In genomic region chr6:19410477-19410876, GRCh38 we compare ENCODE assay signal across 14 cellular contexts.
DNase-seq lines count a peak whose midpoint lies in the region; ATAC-seq, FAIRE-seq and TF ChIP-seq lines count a peak whose summit lies in the region.
"Had no signal": no experiment of that assay in that cellular context is flagged by ENCODE, and none has a peak within 500 bp of the region (broad histone marks: within the 10 kb centered on the region; RNA-seq: fewer than 3 reads in every experiment).

No MANE protein-coding gene starts in this region.

- no peaks in the 10 kb centered on the region for H3K27me3 Mint-ChIP-seq in astrocyte (ENCODE audit: low read depth, unreplicated experiment)
- H3K27me3 Mint-ChIP-seq in activated CD8-positive, alpha-beta T cell treated with anti-CD3 and anti-CD28 coated beads for 36 hours, result no peaks in the 10 kb centered on the region

- H3K4me3 ChIP-seq in astrocyte (ENCODE audit: insufficient read depth, low read depth, low read length), result no peak overlapping the region
- H3K4me3 ChIP-seq in hepatocyte, result no peak overlapping the region
- H3K4me3 ChIP-seq in upper lobe of right lung, result no peak overlapping the region
- H3K4me3 ChIP-seq: upper lobe of left lung had no signal

- H3K27me3 ChIP-seq in astrocyte (ENCODE audit: insufficient read depth, low read length), result no peaks in the 10 kb centered on the region
- no peaks in the 10 kb centered on the region for H3K27me3 ChIP-seq in hepatocyte
- H3K27me3 ChIP-seq in upper lobe of right lung, result no peaks in the 10 kb centered on the region
- H3K27me3 ChIP-seq: upper lobe of left lung had no signal

- H2AFZ ChIP-seq in astrocyte (ENCODE audit: low read depth, low read length), result no peak overlapping the region
- no peak overlapping the region for H2AFZ ChIP-seq in hepatocyte

- H3K27ac ChIP-seq in astrocyte (ENCODE audit: low read depth, low read length) (no peak overlapping the region), hepatocyte (no peak overlapping the region), upper lobe of right lung (no peak overlapping the region)
- H3K27ac ChIP-seq: upper lobe of left lung had no signal

- POLR2A ChIA-PET in activated CD8-positive, alpha-beta T cell treated with anti-CD3 and anti-CD28 coated beads for 36 hours (lab: Charles Lee), result no interaction called here

- DNase-seq in NCI-H2196 (lab: John Stamatoyannopoulos, UW; ENCODE audit: unreplicated experiment) (peak; percentile 11), NCI-H2196 treated with DMSO at 0.1 percent for 48 hours (lab: John Stamatoyannopoulos, UW; ENCODE audit: unreplicated experiment) (no peak), astrocyte (ENCODE audit: low read depth) (peak; percentile 88), hepatocyte (ENCODE audit: low spot score) (peak; percentile 55), upper lobe of right lung (no peak), activated T-cell treated with anti-CD3 and anti-CD28 coated beads for 4 hours (no peak), NCI-H2081 (lab: John Stamatoyannopoulos, UW) (no peak)
- DNase-seq in activated CD8-positive, alpha-beta T cell treated with anti-CD3 and anti-CD28 coated beads for 36 hours, result no peak
- DNase-seq: DMS153; effector CD4-positive, alpha-beta T cell; hippocampal formation; NCI-H510A treated with DMSO at 0.1 percent for 48 hours had no signal

- H3K9ac ChIP-seq in astrocyte (ENCODE audit: low read length), result no peak overlapping the region

- H3K79me2 ChIP-seq in astrocyte (ENCODE audit: insufficient read depth, low read length) (no peaks in the 10 kb centered on the region), hepatocyte (no peaks in the 10 kb centered on the region)

- peaks cover 8% of the 10 kb centered on the region for H3K9me3 Mint-ChIP-seq in astrocyte (ENCODE audit: unreplicated experiment)
- peaks cover 1% of the 10 kb centered on the region for H3K9me3 Mint-ChIP-seq in activated CD8-positive, alpha-beta T cell treated with anti-CD3 and anti-CD28 coated beads for 36 hours

- TF ChIP-seq CTCF in astrocyte (IDR thresholded peaks at IDR 0.05; ENCODE audit: insufficient read depth, low read depth, low read length) (no peak), hepatocyte (IDR thresholded peaks at IDR 0.05; ENCODE audit: poor library complexity) (no peak), upper lobe of right lung (IDR thresholded peaks at IDR 0.05) (no peak)
- TF ChIP-seq CTCF in activated CD8-positive, alpha-beta T cell treated with anti-CD3 and anti-CD28 coated beads for 36 hours (IDR thresholded peaks at IDR 0.05), result no peak

- H3K36me3 ChIP-seq in astrocyte (ENCODE audit: insufficient read depth, low read length), result no peaks in the 10 kb centered on the region
- H3K36me3 ChIP-seq in hepatocyte (replicated peaks; ENCODE audit: insufficient read depth, low read depth), result no peaks in the 10 kb centered on the region
- H3K36me3 ChIP-seq in upper lobe of right lung, result no peaks in the 10 kb centered on the region
- H3K36me3 ChIP-seq: upper lobe of left lung had no signal

- intact Hi-C loops in upper lobe of right lung (cut with DNase I), result no loop called here
- intact Hi-C loops in activated CD8-positive, alpha-beta T cell treated with anti-CD3 and anti-CD28 coated beads for 36 hours (cut with micrococcal nuclease), result no loop called here

- no peak overlapping the region for H3K27ac Mint-ChIP-seq in astrocyte (ENCODE audit: unreplicated experiment)
- H3K27ac Mint-ChIP-seq in activated CD8-positive, alpha-beta T cell treated with anti-CD3 and anti-CD28 coated beads for 36 hours, result no peak overlapping the region

- CTCF ChIA-PET in activated CD8-positive, alpha-beta T cell treated with anti-CD3 and anti-CD28 coated beads for 36 hours (lab: Charles Lee), result no interaction called here

- H3K9me2 ChIP-seq in hepatocyte (replicated peaks; ENCODE audit: insufficient read depth), result no peaks in the 10 kb centered on the region

- H3K9me3 ChIP-seq in astrocyte (ENCODE audit: insufficient read depth, low read depth, low read length) (peaks cover 4% of the 10 kb centered on the region), hepatocyte (ENCODE audit: low read depth) (no peaks in the 10 kb centered on the region), upper lobe of right lung (peaks cover 7% of the 10 kb centered on the region)

- peaks cover 3% of the 10 kb centered on the region for H3K4me1 Mint-ChIP-seq in astrocyte (ENCODE audit: low read depth, unreplicated experiment)
- H3K4me1 Mint-ChIP-seq in activated CD8-positive, alpha-beta T cell treated with anti-CD3 and anti-CD28 coated beads for 36 hours (ENCODE audit: low read depth), result no peaks in the 10 kb centered on the region

- no peaks in the 10 kb centered on the region for H3K36me3 Mint-ChIP-seq in astrocyte (ENCODE audit: low read depth, unreplicated experiment)
- H3K36me3 Mint-ChIP-seq in activated CD8-positive, alpha-beta T cell treated with anti-CD3 and anti-CD28 coated beads for 36 hours (ENCODE audit: low read depth), result no peaks in the 10 kb centered on the region

- ATAC-seq in upper lobe of right lung, result peak; percentile 91
- no peak for ATAC-seq in activated CD8-positive, alpha-beta T cell treated with anti-CD3 and anti-CD28 coated beads for 36 hours

- H3K4me2 ChIP-seq in astrocyte (ENCODE audit: low read length) (peak overlapping the region; percentile 41), hepatocyte (no peak overlapping the region)

- H3K4me3 Mint-ChIP-seq in astrocyte (ENCODE audit: unreplicated experiment), result no peak overlapping the region
- H3K4me3 Mint-ChIP-seq in activated CD8-positive, alpha-beta T cell treated with anti-CD3 and anti-CD28 coated beads for 36 hours, result no peak overlapping the region

- peaks cover 9% of the 10 kb centered on the region for H3K4me1 ChIP-seq in astrocyte (ENCODE audit: insufficient read depth, low read length)
- H3K4me1 ChIP-seq in hepatocyte (ENCODE audit: insufficient read depth), result no peaks in the 10 kb centered on the region
- no peaks in the 10 kb centered on the region for H3K4me1 ChIP-seq in upper lobe of right lung
- H3K4me1 ChIP-seq: upper lobe of left lung had no signal

- H4K20me1 ChIP-seq in astrocyte (ENCODE audit: insufficient read depth, low read length), result no peaks in the 10 kb centered on the region
- no peaks in the 10 kb centered on the region for H4K20me1 ChIP-seq in hepatocyte (ENCODE audit: insufficient read depth, poor library complexity, severe bottlenecking)

- peak; percentile 34 for FAIRE-seq in astrocyte (lab: Jason Lieb, UNC)
- FAIRE-seq: H1 had no signal

Comparison
In these comparisons a context has a peak if more than half of its experiments do, and no peak if none do; other contexts are left out.
1. DNase-seq: peak in NCI-H2196 (single experiment), astrocyte (single experiment) and hepatocyte (single experiment); none in NCI-H2196 treated with DMSO at 0.1 percent for 48 hours (single experiment), upper lobe of right lung (single experiment), activated T-cell treated with anti-CD3 and anti-CD28 coated beads for 4 hours (single experiment), NCI-H2081 (0 of 2) and activated CD8-positive, alpha-beta T cell treated with anti-CD3 and anti-CD28 coated beads for 36 hours (single experiment).